In genomic region chr3:111627092-111627491, GRCh38 we compare ENCODE assay signal across 29 cellular contexts. TPM values are rescaled to one million over a fixed set of nuclear protein-coding genes. Genes with fewer than 3 reads are reported as not detected.
DNase-seq lines count a peak whose midpoint lies in the region; ATAC-seq and TF ChIP-seq lines count a peak whose summit lies in the region.
"Had no signal": no experiment of that assay in that cellular context is flagged by ENCODE, and none has a peak within 500 bp of the region (broad histone marks: within the 10 kb centered on the region; RNA-seq: fewer than 3 reads in every experiment).

No MANE protein-coding gene starts in this region.

- DNase-seq in stimulated activated naive CD8-positive, alpha-beta T cell treated with anti-CD3 and anti-CD28 coated beads, Interleukin-15, Interleukin-2, amounts not matched to agents 100 U/mL and 50 U/mL, for 24 hours: no peak
- no peak for DNase-seq in stimulated activated naive CD8-positive, alpha-beta T cell treated with anti-CD3 and anti-CD28 coated beads, Interleukin-15, amount 100 ng/mL, for 72 hours
- DNase-seq in activated naive CD8-positive, alpha-beta T cell treated with anti-CD3 and anti-CD28 coated beads for 36 hours: no peak
- DNase-seq in iris pigment epithelial cell (ENCODE audit: low read depth) (peak; percentile 38), ACHN (no peak), GM19238 (ENCODE audit: insufficient read length, low spot score) (no peak), mucosa of descending colon (no peak), UCSD-AML1 (lab: John Stamatoyannopoulos, UW; ENCODE audit: unreplicated experiment) (no peak)
- DNase-seq: activated CD4-positive, alpha-beta T cell treated with anti-CD3 and anti-CD28 coated beads for 1 hour; activated T-cell treated with anti-CD3 and anti-CD28 coated beads for 4 hours; adrenal gland; BE2C; brain microvascular endothelial cell; DMS153; effector CD8-positive, alpha-beta T cell; GF-D8; Karpas-422; left colon; MV-4-11; NCI-H1436 treated with DMSO at 0.1 percent for 48 hours; NCI-H2107; NCI-H446 treated with DMSO at 0.1 percent for 48 hours; NCI-H82; stimulated activated naive CD4-positive, alpha-beta T cell treated with Interleukin-2 at 50 U/mL for 16 hours had no signal

- ATAC-seq in stimulated activated naive CD8-positive, alpha-beta T cell treated with anti-CD3 and anti-CD28 coated beads, Interleukin-15, Interleukin-2, amounts not matched to agents 100 U/mL and 50 U/mL, for 24 hours: peak; percentile 40
- no peak for ATAC-seq in stimulated activated naive CD8-positive, alpha-beta T cell treated with anti-CD3 and anti-CD28 coated beads, Interleukin-15, amount 100 ng/mL, for 72 hours
- ATAC-seq in mucosa of descending colon: no peak
- ATAC-seq: A549, left colon had no signal

- no peak overlapping the region for H3K4me3 ChIP-seq in mucosa of descending colon
- H3K4me3 ChIP-seq: A549, adrenal gland, neural progenitor cell, SK-N-MC, vagina had no signal

- in situ Hi-C loops in ACHN (cut with HindIII; ENCODE audit: low pct_ligation_motif_present, low pct_unique_long_range_greater_than_20kb, low sequenced_read_pairs): no loop called here

- no peaks in the 10 kb centered on the region for H3K36me3 ChIP-seq in mucosa of descending colon (ENCODE audit: low read depth)
- H3K36me3 ChIP-seq: adrenal gland, BE2C, brain microvascular endothelial cell, neural progenitor cell, vagina had no signal

- intact Hi-C loops in mucosa of descending colon (cut with DNase I, micrococcal nuclease): no loop called here

- H3K4me1 Mint-ChIP-seq in stimulated activated naive CD8-positive, alpha-beta T cell treated with anti-CD3 and anti-CD28 coated beads, Interleukin-15, amount 100 ng/mL, for 72 hours: peaks cover 9% of the 10 kb centered on the region
- peaks cover 18% of the 10 kb centered on the region for H3K4me1 Mint-ChIP-seq in activated naive CD8-positive, alpha-beta T cell treated with anti-CD3 and anti-CD28 coated beads for 36 hours
- H3K4me1 Mint-ChIP-seq: neural progenitor cell had no signal

- H3K27ac Mint-ChIP-seq in stimulated activated naive CD8-positive, alpha-beta T cell treated with anti-CD3 and anti-CD28 coated beads, Interleukin-15, amount 100 ng/mL, for 72 hours: peak overlapping the region in 1 of 2 donors; percentile 42
- peak overlapping the region; percentile 4 for H3K27ac Mint-ChIP-seq in activated naive CD8-positive, alpha-beta T cell treated with anti-CD3 and anti-CD28 coated beads for 36 hours
- H3K27ac Mint-ChIP-seq: neural progenitor cell had no signal

- H3K36me3 Mint-ChIP-seq in activated naive CD8-positive, alpha-beta T cell treated with anti-CD3 and anti-CD28 coated beads for 36 hours: peaks cover 53% of the 10 kb centered on the region

- H3K9me3 Mint-ChIP-seq in stimulated activated naive CD8-positive, alpha-beta T cell treated with anti-CD3 and anti-CD28 coated beads, Interleukin-15, amount 100 ng/mL, for 72 hours: peaks cover 24 to 46% of the 10 kb centered on the region in 2 donors
- H3K9me3 Mint-ChIP-seq in activated naive CD8-positive, alpha-beta T cell treated with anti-CD3 and anti-CD28 coated beads for 36 hours: peaks cover 34% of the 10 kb centered on the region

- no peaks in the 10 kb centered on the region for H3K27me3 Mint-ChIP-seq in stimulated activated naive CD8-positive, alpha-beta T cell treated with anti-CD3 and anti-CD28 coated beads, Interleukin-15, amount 100 ng/mL, for 72 hours
- no peaks in the 10 kb centered on the region for H3K27me3 Mint-ChIP-seq in activated naive CD8-positive, alpha-beta T cell treated with anti-CD3 and anti-CD28 coated beads for 36 hours

- H3K4me3 Mint-ChIP-seq in stimulated activated naive CD8-positive, alpha-beta T cell treated with anti-CD3 and anti-CD28 coated beads, Interleukin-15, amount 100 ng/mL, for 72 hours: no peak overlapping the region
- no peak overlapping the region for H3K4me3 Mint-ChIP-seq in activated naive CD8-positive, alpha-beta T cell treated with anti-CD3 and anti-CD28 coated beads for 36 hours
- H3K4me3 Mint-ChIP-seq: neural progenitor cell had no signal

- no peaks in the 10 kb centered on the region for H3K4me1 ChIP-seq in mucosa of descending colon (ENCODE audit: low read depth)
- H3K4me1 ChIP-seq: A549, adrenal gland, BE2C, neural progenitor cell, vagina had no signal

- peaks cover 12% of the 10 kb centered on the region for H3K9me3 ChIP-seq in mucosa of descending colon
- H3K9me3 ChIP-seq: BE2C, vagina had no signal

- TF ChIP-seq CTCF in mucosa of descending colon (IDR thresholded peaks at IDR 0.05): no peak

RNA-seq across cellular contexts. Expression of gene ZBED2, which starts 31.9 kb away (rescaled TPM):
- total RNA-seq in activated naive CD8-positive, alpha-beta T cell treated with anti-CD3 and anti-CD28 coated beads for 36 hours: 100 to 1,000 TPM; 122 to 123 TPM
- not detected for total RNA-seq in mucosa of descending colon
- total RNA-seq: left colon, posterior vena cava had no signal

RNA-seq across cellular contexts. Expression of gene PLCXD2, which starts 47.4 kb away (rescaled TPM):
- 1 to 10 TPM; 8.1 to 8.5 TPM for total RNA-seq in activated naive CD8-positive, alpha-beta T cell treated with anti-CD3 and anti-CD28 coated beads for 36 hours
- total RNA-seq in mucosa of descending colon: 1 to 10 TPM; 2.5 to 9.8 (median 4.6) TPM

Comparison
In these comparisons a context has a peak if more than half of its experiments do, and no peak if none do; other contexts are left out.
1. RNA of gene ZBED2, which starts 31.9 kb away (total RNA-seq): 122 to 123 TPM in activated naive CD8-positive, alpha-beta T cell treated with anti-CD3 and anti-CD28 coated beads for 36 hours; not detected in mucosa of descending colon; every median in the first group is over 100 times any median in the second.